Comparison of ENCODE assay signal across 11 cellular contexts in genomic region chr2:64276417-64277095, GRCh38.
A peak's percentile ranks its signal among the peaks of the same experiment; 100 is the strongest.
DNase-seq lines count a peak whose midpoint lies in the region; ATAC-seq and TF ChIP-seq lines count a peak whose summit lies in the region.
"Had no signal": no experiment of that assay in that cellular context is flagged by ENCODE, and none has a peak within 500 bp of the region (broad histone marks: within the 10 kb centered on the region; RNA-seq: fewer than 3 reads in every experiment).

No MANE protein-coding gene starts in this region.

- H3K36me3 ChIP-seq in BLaER1 treated with 17β-estradiol and CSF1 and Interleukin-3, amounts not matched to agents 10 nM and 100 nM, result no peaks in the 10 kb centered on the region
- H3K36me3 ChIP-seq in esophagus squamous epithelium (no peaks in the 10 kb centered on the region), osteoblast (ENCODE audit: insufficient read depth, low read length) (no peaks in the 10 kb centered on the region)

- no peak overlapping the region for H2AFZ ChIP-seq in osteoblast (ENCODE audit: low read length)

- H3K4me1 ChIP-seq in BLaER1 treated with 17β-estradiol and CSF1 and Interleukin-3, amounts not matched to agents 10 nM and 100 nM, result peaks cover 26 to 81% (median 68%) of the 10 kb centered on the region in 10 experiments
- H3K4me1 ChIP-seq in esophagus squamous epithelium (peaks cover 23 to 49% (median 30%) of the 10 kb centered on the region in 3 donors), osteoblast (ENCODE audit: insufficient read depth, low read length) (peaks cover 41% of the 10 kb centered on the region)

- peak; percentile 47 for DNase-seq in RPMI7951 (ENCODE audit: low read depth)
- no peak for DNase-seq in esophagus squamous epithelium (lab: John Stamatoyannopoulos, UW)
- no peak for DNase-seq in osteoblast (ENCODE audit: insufficient read length, low spot score, missing footprints)
- no peak for DNase-seq in GM10266 (ENCODE audit: extremely low spot score)
- no peak for DNase-seq in left lobe of liver (ENCODE audit: low spot score)
- DNase-seq in NCI-H146 (lab: John Stamatoyannopoulos, UW), result no peak
- DNase-seq: CD8-positive, alpha-beta T cell; effector memory CD8-positive, alpha-beta T cell; NCI-H1436 had no signal

- TF ChIP-seq CTCF in esophagus squamous epithelium (IDR thresholded peaks at IDR 0.05) (no peak), osteoblast (IDR thresholded peaks at IDR 0.05; ENCODE audit: extremely low read depth, low read depth, low read length) (no peak), GM10266 (IDR thresholded peaks at IDR 0.05; ENCODE audit: control insufficient read depth, insufficient read depth, low read depth, missing control alignments) (no peak)

- H3K4me3 ChIP-seq in BLaER1 treated with 17β-estradiol and CSF1 and Interleukin-3, amounts not matched to agents 10 nM and 100 nM, result peak overlapping the region in 5 of 10 experiments; percentile 47 to 70 (median 58); a peak in 10 of 20 replicates
- H3K4me3 ChIP-seq in esophagus squamous epithelium, result no peak overlapping the region
- no peak overlapping the region for H3K4me3 ChIP-seq in osteoblast (ENCODE audit: insufficient read depth, low read length)

- H3K9ac ChIP-seq in BLaER1 treated with 17β-estradiol and CSF1 and Interleukin-3, amounts not matched to agents 10 nM and 100 nM, result peak overlapping the region in 10 of 11 experiments; percentile 23 to 82 (median 63); a peak in 18 of 22 replicates

- intact Hi-C loops in esophagus squamous epithelium (cut with DNase I), result no loop called here

- H3K27ac ChIP-seq in BLaER1 treated with 17β-estradiol and CSF1 and Interleukin-3, amounts not matched to agents 10 nM and 100 nM, result peak overlapping the region; percentile 45 to 97 (median 85); a peak in 21 of 22 replicates
- H3K27ac ChIP-seq in esophagus squamous epithelium (peak overlapping the region; percentile 41 to 80 (median 76)), osteoblast (ENCODE audit: low read depth, low read length) (peak overlapping the region; percentile 41)

- WGBS in esophagus squamous epithelium, 2 donors, result 90 to 100% methylated on average over 2 to 3 of the region's 3 CpGs

- no peaks in the 10 kb centered on the region for H3K27me3 ChIP-seq in BLaER1 treated with 17β-estradiol and CSF1 and Interleukin-3, amounts not matched to agents 10 nM and 100 nM
- H3K27me3 ChIP-seq in esophagus squamous epithelium (no peaks in the 10 kb centered on the region), osteoblast (ENCODE audit: insufficient read depth, low read length) (no peaks in the 10 kb centered on the region)

- no peaks in the 10 kb centered on the region for H4K20me1 ChIP-seq in BLaER1 treated with 17β-estradiol and CSF1 and Interleukin-3, amounts not matched to agents 10 nM and 100 nM
- H4K20me1 ChIP-seq in osteoblast (ENCODE audit: insufficient read depth, low read length), result no peaks in the 10 kb centered on the region

- H3K79me2 ChIP-seq in osteoblast (ENCODE audit: insufficient read depth, low read length), result no peaks in the 10 kb centered on the region

- no peak for TF ChIP-seq POLR2A in esophagus squamous epithelium (IDR thresholded peaks at IDR 0.05)

- H3K4me2 ChIP-seq in BLaER1 treated with 17β-estradiol and CSF1 and Interleukin-3, amounts not matched to agents 10 nM and 100 nM, result peak overlapping the region; percentile 40 to 92 (median 87); a peak in 20 of 22 replicates
- peak overlapping the region; percentile 50 for H3K4me2 ChIP-seq in osteoblast (ENCODE audit: insufficient read depth, low read length)

- H3K9me3 ChIP-seq in BLaER1 treated with 17β-estradiol and CSF1 and Interleukin-3, amounts not matched to agents 10 nM and 100 nM (replicated peaks in 1 of 11), result peaks cover 0 to under 1% (median 0%) of the 10 kb centered on the region in 11 experiments; a peak in 5 of 22 replicates
- H3K9me3 ChIP-seq in esophagus squamous epithelium (no peaks in the 10 kb centered on the region), osteoblast (ENCODE audit: low read depth, low read length) (no peaks in the 10 kb centered on the region)

- ATAC-seq in GM21423 (IDR thresholded peaks at IDR 0.05; ENCODE audit: unreplicated experiment) (no peak), left lobe of liver (no peak)
- ATAC-seq: CD8-positive, alpha-beta T cell had no signal
